8 cellular contexts compared by ENCODE assay signal in genomic region chr12:130839770-130840355, GRCh38. TPM values are rescaled to one million over a fixed set of nuclear protein-coding genes. Genes with fewer than 3 reads are reported as not detected.
DNase-seq lines count a peak whose midpoint lies in the region; ATAC-seq and TF ChIP-seq lines count a peak whose summit lies in the region.

No MANE protein-coding gene starts in this region.

- ATAC-seq in HG03159 (IDR thresholded peaks at IDR 0.05; ENCODE audit: unreplicated experiment) (no peak), HG02623 (IDR thresholded peaks at IDR 0.05; ENCODE audit: unreplicated experiment) (no peak)

- no peak overlapping the region for H3K27ac ChIP-seq in SU-DHL-6 (ENCODE audit: low read depth, low read length)
- H3K27ac ChIP-seq in smooth muscle cell (ENCODE audit: low read depth) = no peak overlapping the region

- WGBS in smooth muscle cell (ENCODE audit: low lambda C conversion rate) = 75% methylated on average over 11 of the region's 11 CpGs

- peaks cover 4% of the 10 kb centered on the region for H3K4me1 ChIP-seq in smooth muscle cell (ENCODE audit: low read depth)

- DNase-seq in NCI-H2227 (lab: John Stamatoyannopoulos, UW; ENCODE audit: unreplicated experiment) (peak; percentile 14), NCI-H2227 treated with DMSO at 0.1 percent for 48 hours (lab: John Stamatoyannopoulos, UW) (no peak), fibroblast of villous mesenchyme (ENCODE audit: low read depth) (no peak), smooth muscle cell (lab: John Stamatoyannopoulos, UW; ENCODE audit: unreplicated experiment) (no peak)
- DNase-seq in stimulated activated CD4-positive, alpha-beta T cell treated with anti-CD3 and anti-CD28 coated beads, Interleukin-1b, Interleukin-23, amount 100 ng/mL, for 48 hours = no peak

- H3K27me3 ChIP-seq in SU-DHL-6 (ENCODE audit: low read length) (no peaks in the 10 kb centered on the region), smooth muscle cell (ENCODE audit: low read depth) (no peaks in the 10 kb centered on the region)

- H3K9me2 ChIP-seq in SU-DHL-6 (replicated peaks; ENCODE audit: insufficient read depth, low read length) = no peaks in the 10 kb centered on the region

- H3F3A ChIP-seq in SU-DHL-6 (ENCODE audit: insufficient read depth) (0 out of 2 replicates have a peak, but pooled peaks cover 3% of the 10 kb centered on the region), smooth muscle cell (ENCODE audit: low read depth) (no peaks in the 10 kb centered on the region)

- H4K20me1 ChIP-seq in SU-DHL-6 (ENCODE audit: low read depth, low read length) = no peaks in the 10 kb centered on the region
- H4K20me1 ChIP-seq in smooth muscle cell (ENCODE audit: low read depth) = peaks cover 34% of the 10 kb centered on the region

- H3K9ac ChIP-seq in SU-DHL-6 (ENCODE audit: low read length) (peak overlapping the region; percentile 36; the same call in 1 of the 2 replicates), smooth muscle cell (ENCODE audit: low read depth) (no peak overlapping the region)

- H3K36me3 ChIP-seq in SU-DHL-6 (ENCODE audit: low read length) = no peaks in the 10 kb centered on the region
- no peaks in the 10 kb centered on the region for H3K36me3 ChIP-seq in smooth muscle cell (ENCODE audit: low read depth)

- H3K4me2 ChIP-seq in SU-DHL-6 (ENCODE audit: low read depth, low read length, poor library complexity, severe bottlenecking) (peak overlapping the region; percentile 96), smooth muscle cell (peak overlapping the region; percentile 91)

- H2AFZ ChIP-seq in SU-DHL-6 (ENCODE audit: low read depth, low read length, severe bottlenecking) (peak overlapping the region; percentile 100), smooth muscle cell (ENCODE audit: low read depth) (peak overlapping the region; percentile 97)

- TF ChIP-seq CTCF in SU-DHL-6 (IDR thresholded peaks at IDR 0.05; ENCODE audit: insufficient read depth, low read length, poor library complexity, severe bottlenecking) (no peak), fibroblast of villous mesenchyme (IDR thresholded peaks at IDR 0.05; ENCODE audit: insufficient read depth, low read depth, low read length) (no peak), smooth muscle cell (IDR thresholded peaks at IDR 0.05; ENCODE audit: borderline replicate concordance, insufficient read depth, poor library complexity, severe bottlenecking) (no peak)

- no peaks in the 10 kb centered on the region for H3K9me3 ChIP-seq in SU-DHL-6 (ENCODE audit: insufficient read depth, low read length)
- no peaks in the 10 kb centered on the region for H3K9me3 ChIP-seq in smooth muscle cell (replicated peaks; ENCODE audit: low read depth)

- peak overlapping the region; percentile 62 for H3K4me3 ChIP-seq in SU-DHL-6 (ENCODE audit: insufficient read depth, low read length, poor library complexity, severe bottlenecking)
- peak overlapping the region; percentile 46 for H3K4me3 ChIP-seq in fibroblast of villous mesenchyme (ENCODE audit: low read depth, low read length)
- H3K4me3 ChIP-seq in smooth muscle cell = no peak overlapping the region

- H3K79me2 ChIP-seq in SU-DHL-6 (ENCODE audit: insufficient read depth, low read length) (0 out of 2 replicates have a peak, but pooled peaks cover 4% of the 10 kb centered on the region), smooth muscle cell (ENCODE audit: low read depth) (peaks cover 38% of the 10 kb centered on the region)

RNA-seq across cellular contexts. Expression of gene STX2, which starts 0.8 kb away (rescaled TPM):
- total RNA-seq in fibroblast of villous mesenchyme = 41.9 and 58.3 TPM in 2 replicates
- 31.4 and 32.8 TPM in 2 replicates for total RNA-seq in smooth muscle cell
- 21.7 and 25.3 TPM in 2 replicates for polyA plus RNA-seq in smooth muscle cell

RNA-seq across cellular contexts. Expression of gene RAN, which starts 32.0 kb away (rescaled TPM):
- total RNA-seq in fibroblast of villous mesenchyme = 514 and 614 TPM in 2 replicates
- total RNA-seq in smooth muscle cell = 332 and 367 TPM in 2 replicates
- polyA plus RNA-seq in smooth muscle cell = 595 and 627 TPM in 2 replicates
